ENCODE assay signal across 35 cellular contexts in the genomic region with DNA sequence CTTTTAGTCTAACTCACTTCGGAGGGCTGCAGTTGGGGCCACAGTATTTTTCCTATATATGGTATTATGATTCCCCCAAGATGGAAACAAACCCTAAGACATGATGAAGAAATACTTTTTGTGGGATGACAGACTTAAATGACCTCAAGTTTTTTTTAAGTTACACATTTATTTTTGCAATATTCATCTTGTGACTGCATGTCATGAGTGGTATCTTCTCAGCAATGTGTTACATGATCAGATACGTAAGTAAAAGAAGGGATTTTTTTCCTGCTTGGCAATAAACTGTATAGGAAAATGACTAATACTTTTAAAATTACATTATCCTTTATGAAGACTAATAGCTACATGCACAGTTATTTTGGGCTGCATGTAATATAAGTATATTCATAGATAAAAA. TPM values are rescaled to one million over a fixed set of nuclear protein-coding genes. Genes with fewer than 3 reads are reported as not detected.
DNase-seq lines count a peak whose midpoint lies in the region; ATAC-seq, FAIRE-seq and TF ChIP-seq lines count a peak whose summit lies in the region.
"Had no signal": no experiment of that assay in that cellular context is flagged by ENCODE, and none has a peak within 500 bp of the region (broad histone marks: within the 10 kb centered on the region; RNA-seq: fewer than 3 reads in every experiment).

No MANE protein-coding gene starts in this region.

- no peak overlapping the region for H2AFZ ChIP-seq in osteoblast (ENCODE audit: low read length)

- H3K9me3 ChIP-seq in osteoblast (ENCODE audit: low read depth, low read length): no peaks in the 10 kb centered on the region
- H3K9me3 ChIP-seq: A549; BE2C; BLaER1; BLaER1 treated with 17β-estradiol and CSF1 and Interleukin-3, amounts not matched to agents 10 nM and 100 nM; Caco-2 had no signal

- H3K4me2 ChIP-seq in osteoblast (ENCODE audit: insufficient read depth, low read length): no peak overlapping the region
- H3K4me2 ChIP-seq: A549; BLaER1; BLaER1 treated with 17β-estradiol and CSF1 and Interleukin-3, amounts not matched to agents 10 nM and 100 nM had no signal

- H3K36me3 ChIP-seq in osteoblast (ENCODE audit: insufficient read depth, low read length): no peaks in the 10 kb centered on the region
- H3K36me3 ChIP-seq: BE2C; BLaER1; BLaER1 treated with 17β-estradiol and CSF1 and Interleukin-3, amounts not matched to agents 10 nM and 100 nM had no signal

- H4K20me1 ChIP-seq in osteoblast (ENCODE audit: insufficient read depth, low read length): no peaks in the 10 kb centered on the region
- H4K20me1 ChIP-seq: BLaER1; BLaER1 treated with 17β-estradiol and CSF1 and Interleukin-3, amounts not matched to agents 10 nM and 100 nM had no signal

- no peak overlapping the region for H3K27ac ChIP-seq in osteoblast (ENCODE audit: low read depth, low read length)
- H3K27ac ChIP-seq: 22Rv1; A549; BLaER1; BLaER1 treated with 17β-estradiol and CSF1 and Interleukin-3, amounts not matched to agents 10 nM and 100 nM; C4-2B had no signal

- H3K27me3 ChIP-seq in osteoblast (ENCODE audit: insufficient read depth, low read length): no peaks in the 10 kb centered on the region
- H3K27me3 ChIP-seq: BLaER1; BLaER1 treated with 17β-estradiol and CSF1 and Interleukin-3, amounts not matched to agents 10 nM and 100 nM had no signal

- FAIRE-seq in A204.1 (lab: Jason Lieb, UNC): peak; percentile 6
- FAIRE-seq: A549, D721Med had no signal

- no peaks in the 10 kb centered on the region for H3K79me2 ChIP-seq in osteoblast (ENCODE audit: insufficient read depth, low read length)

- ATAC-seq in GM21390 (IDR thresholded peaks at IDR 0.05; ENCODE audit: unreplicated experiment): no peak
- ATAC-seq in GM21381 (IDR thresholded peaks at IDR 0.05; ENCODE audit: unreplicated experiment): no peak
- ATAC-seq: A549; CD8-positive, alpha-beta T cell had no signal

- DNase-seq in MV-4-11 (lab: John Stamatoyannopoulos, UW) (peak; percentile 3), osteoblast (ENCODE audit: insufficient read length, low spot score, missing footprints) (peak; percentile 75), activated gamma-delta T cell (lab: John Stamatoyannopoulos, UW) (no peak)
- DNase-seq: 8988T; ACHN; AML-193; BE2C; C1 segment of cervical spinal cord; Caco-2; Calu3; CD4-positive, alpha-beta memory T cell; CD4-positive, alpha-beta T cell; CD4-positive, CD25-positive, alpha-beta regulatory T cell; CD8-positive, alpha-beta memory T cell; CD8-positive, alpha-beta T cell; COR-L47; DMS 273 treated with DMSO at 0.1 percent for 48 hours; DMS153; DMS53; DMS79; DMS79 treated with DMSO at 0.1 percent for 48 hours; DND-41; EL had no signal

- no peak for TF ChIP-seq CTCF in osteoblast (IDR thresholded peaks at IDR 0.05; ENCODE audit: extremely low read depth, low read depth, low read length)

- H3K4me1 ChIP-seq in osteoblast (ENCODE audit: insufficient read depth, low read length): no peaks in the 10 kb centered on the region
- H3K4me1 ChIP-seq: A549, BE2C, BLaER1, Caco-2 had no signal

- H3K4me3 ChIP-seq in osteoblast (ENCODE audit: insufficient read depth, low read length): no peak overlapping the region
- H3K4me3 ChIP-seq: A549; BLaER1; BLaER1 treated with 17β-estradiol and CSF1 and Interleukin-3, amounts not matched to agents 10 nM and 100 nM had no signal

RNA-seq across cellular contexts. Expression of gene OR13A1, which starts 57.8 kb away (rescaled TPM):
- total RNA-seq in osteoblast: under 0.01 TPM in 1 of 2 replicates, not detected in the other
- total RNA-seq: A172; A673; Caco-2; Calu3; CD4-positive, alpha-beta memory T cell; CD4-positive, alpha-beta T cell; CD4-positive, CD25-positive, alpha-beta regulatory T cell; CD8-positive, alpha-beta memory T cell; CD8-positive, alpha-beta T cell; Daoy had no signal
